In the genomic region with DNA sequence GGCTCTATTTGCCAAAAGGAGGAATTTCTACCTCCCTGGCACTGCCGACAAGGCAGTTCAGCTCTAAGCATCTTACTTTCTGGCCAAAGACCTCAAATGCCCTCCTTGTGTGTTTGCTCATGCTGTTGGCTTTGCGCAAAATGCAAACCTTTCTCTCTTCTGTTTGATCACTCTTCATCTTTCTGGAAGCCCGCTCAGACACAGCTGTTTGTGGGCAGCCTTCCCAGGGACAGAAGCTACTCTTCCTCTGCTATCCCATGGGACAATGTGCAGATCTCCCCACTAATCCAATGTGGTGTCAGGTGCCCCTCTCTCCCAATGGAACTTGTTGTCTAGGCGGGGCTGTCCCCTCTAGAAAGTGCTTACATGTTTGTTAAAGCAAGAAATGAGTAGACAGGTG, we compare ENCODE assay signal across 18 cellular contexts.
"Had no signal": no experiment of that assay in that cellular context is flagged by ENCODE, and none has a peak within 500 bp of the region (broad histone marks: within the 10 kb centered on the region; RNA-seq: fewer than 3 reads in every experiment).

No MANE protein-coding gene starts in this region.

- H3K4me3 Mint-ChIP-seq: activated CD8-positive, alpha-beta T cell treated with anti-CD3 and anti-CD28 coated beads for 36 hours; activated naive CD4-positive, alpha-beta T cell treated with anti-CD3 and anti-CD28 coated beads, Interleukin-2, amount 10 ng/mL, durations not matched to agents 7 days and 5 days; activated naive CD8-positive, alpha-beta T cell treated with anti-CD3 and anti-CD28 coated beads, Interleukin-2, amount 50 U/mL, for 24 hours; activated T-cell treated with anti-CD3 and anti-CD28 coated beads, Interleukin-2, amount 50 U/mL, for 24 hours; central memory CD8-positive, alpha-beta T cell; nephron progenitor cell had no signal

- H3K36me3 Mint-ChIP-seq: activated naive CD4-positive, alpha-beta T cell treated with anti-CD3 and anti-CD28 coated beads, Interleukin-2, amount 10 ng/mL, durations not matched to agents 7 days and 5 days had no signal

- H3K27ac Mint-ChIP-seq: activated CD8-positive, alpha-beta T cell treated with anti-CD3 and anti-CD28 coated beads for 36 hours; activated naive CD4-positive, alpha-beta T cell treated with anti-CD3 and anti-CD28 coated beads, Interleukin-2, amount 10 ng/mL, durations not matched to agents 7 days and 5 days; activated naive CD8-positive, alpha-beta T cell treated with anti-CD3 and anti-CD28 coated beads, Interleukin-2, amount 50 U/mL, for 24 hours; activated T-cell treated with anti-CD3 and anti-CD28 coated beads, Interleukin-2, amount 50 U/mL, for 24 hours; nephron progenitor cell had no signal

- DNase-seq: activated CD4-positive, alpha-beta T cell treated with anti-CD3 and anti-CD28 coated beads for 48 hours; activated CD4-positive, CD25-positive, alpha-beta regulatory T cell; activated CD8-positive, alpha-beta T cell treated with anti-CD3 and anti-CD28 coated beads for 36 hours; activated naive CD4-positive, alpha-beta T cell treated with anti-CD3 and anti-CD28 coated beads, Interleukin-2, amount 10 ng/mL, durations not matched to agents 7 days and 5 days; activated naive CD8-positive, alpha-beta T cell treated with anti-CD3 and anti-CD28 coated beads, Interleukin-2, amount 50 U/mL, for 24 hours; activated T-cell treated with anti-CD3 and anti-CD28 coated beads, Interleukin-2, amount 50 U/mL, for 24 hours; aorta; brain microvascular endothelial cell; foreskin keratinocyte; left colon; stimulated activated CD4-positive, alpha-beta T cell treated with anti-CD3 and anti-CD28 coated beads, Interleukin-12 subunit alpha, Interleukin-12 subunit beta, amount 100 ng/mL, for 4 hours; stimulated activated CD4-positive, alpha-beta T cell treated with anti-CD3 and anti-CD28 coated beads, Interleukin-1b, Interleukin-23, amount 100 ng/mL, for 48 hours; stimulated activated CD8-positive, alpha-beta memory T cell treated with anti-CD3 and anti-CD28 coated beads, Interleukin-4, amount 100 ng/mL, for 48 hours; stimulated activated naive CD4-positive, alpha-beta T cell treated with Interleukin-2 at 50 U/mL for 16 hours; T-helper 9 cell; trophoblast cell had no signal

- H3K4me1 Mint-ChIP-seq: activated naive CD8-positive, alpha-beta T cell treated with anti-CD3 and anti-CD28 coated beads, Interleukin-2, amount 50 U/mL, for 24 hours; central memory CD8-positive, alpha-beta T cell had no signal

- H3K9me3 Mint-ChIP-seq: activated CD8-positive, alpha-beta T cell treated with anti-CD3 and anti-CD28 coated beads for 36 hours; activated naive CD4-positive, alpha-beta T cell treated with anti-CD3 and anti-CD28 coated beads, Interleukin-2, amount 10 ng/mL, durations not matched to agents 7 days and 5 days; activated naive CD8-positive, alpha-beta T cell treated with anti-CD3 and anti-CD28 coated beads, Interleukin-2, amount 50 U/mL, for 24 hours; activated T-cell treated with anti-CD3 and anti-CD28 coated beads, Interleukin-2, amount 50 U/mL, for 24 hours; central memory CD8-positive, alpha-beta T cell; nephron progenitor cell had no signal

- ATAC-seq: activated CD8-positive, alpha-beta T cell treated with anti-CD3 and anti-CD28 coated beads for 36 hours; activated naive CD8-positive, alpha-beta T cell treated with anti-CD3 and anti-CD28 coated beads, Interleukin-2, amount 50 U/mL, for 24 hours; left colon had no signal
